12 cellular contexts compared by ENCODE assay signal in the genomic region with DNA sequence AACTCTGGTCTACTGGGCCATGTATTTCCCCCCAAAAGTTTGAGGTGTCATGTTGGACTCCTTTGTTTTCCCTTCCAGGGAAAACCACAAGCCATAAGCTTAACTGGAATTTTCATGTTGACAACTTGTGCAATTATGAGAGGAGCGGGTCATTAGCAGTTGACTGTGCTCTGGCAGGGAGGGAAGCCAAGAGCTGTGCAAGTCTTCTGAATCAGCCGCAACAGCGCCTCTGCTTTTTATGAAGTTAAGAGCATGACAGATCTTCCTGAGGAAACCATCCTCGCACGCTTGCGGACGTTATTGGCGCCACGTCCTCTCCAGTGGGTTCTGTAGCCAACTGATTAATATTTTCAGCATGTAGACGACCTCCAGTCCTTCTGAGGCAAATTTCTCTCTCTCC.
DNase-seq lines count a peak whose midpoint lies in the region; ATAC-seq and TF ChIP-seq lines count a peak whose summit lies in the region.
"Had no signal": no experiment of that assay in that cellular context is flagged by ENCODE, and none has a peak within 500 bp of the region (broad histone marks: within the 10 kb centered on the region; RNA-seq: fewer than 3 reads in every experiment).

No MANE protein-coding gene starts in this region.

- no peaks in the 10 kb centered on the region for H3K9me3 Mint-ChIP-seq in activated CD4-positive, alpha-beta T cell treated with anti-CD3 and anti-CD28 coated beads, Interleukin-2, amount 10 ng/mL, durations not matched to agents 24 days and 14 days
- no peaks in the 10 kb centered on the region for H3K9me3 Mint-ChIP-seq in central memory CD8-positive, alpha-beta T cell
- no peaks in the 10 kb centered on the region for H3K9me3 Mint-ChIP-seq in stimulated activated effector memory CD8-positive, alpha-beta T cell treated with anti-CD3 and anti-CD28 coated beads, Interleukin-12 subunit alpha, Interleukin-12 subunit beta, amount 100 ng/mL, for 72 hours

- H3K4me3 ChIP-seq in NB4 (ENCODE audit: low read depth, low read length) = no peak overlapping the region
- H3K4me3 ChIP-seq: suprapubic skin had no signal

- ATAC-seq in central memory CD8-positive, alpha-beta T cell (replicated peaks; ENCODE audit: extremely low read depth, poor library complexity, severe bottlenecking) = no peak
- ATAC-seq in stimulated activated effector memory CD8-positive, alpha-beta T cell treated with anti-CD3 and anti-CD28 coated beads, Interleukin-12 subunit alpha, Interleukin-12 subunit beta, amount 100 ng/mL, for 72 hours = peak; percentile 77
- ATAC-seq in GM21526 (IDR thresholded peaks at IDR 0.05; ENCODE audit: low FRiP score, unreplicated experiment) (no peak), HG02678 (IDR thresholded peaks at IDR 0.05; ENCODE audit: unreplicated experiment) (no peak), GM21786 (IDR thresholded peaks at IDR 0.05; ENCODE audit: unreplicated experiment) (no peak)

- no peak for TF ChIP-seq POLR2A in NB4 (IDR thresholded peaks at IDR 0.05; ENCODE audit: extremely low read depth, insufficient read length)

- peak; percentile 5 for TF ChIP-seq CTCF in NB4 (IDR thresholded peaks at IDR 0.05; ENCODE audit: low read depth, low read length)

- no peaks in the 10 kb centered on the region for H3K36me3 Mint-ChIP-seq in activated CD4-positive, alpha-beta T cell treated with anti-CD3 and anti-CD28 coated beads, Interleukin-2, amount 10 ng/mL, durations not matched to agents 24 days and 14 days (ENCODE audit: low read depth)
- no peaks in the 10 kb centered on the region for H3K36me3 Mint-ChIP-seq in central memory CD8-positive, alpha-beta T cell (ENCODE audit: insufficient read depth)
- H3K36me3 Mint-ChIP-seq in stimulated activated effector memory CD8-positive, alpha-beta T cell treated with anti-CD3 and anti-CD28 coated beads, Interleukin-12 subunit alpha, Interleukin-12 subunit beta, amount 100 ng/mL, for 72 hours = no peaks in the 10 kb centered on the region

- peaks cover 47% of the 10 kb centered on the region for H3K27me3 Mint-ChIP-seq in activated CD4-positive, alpha-beta T cell treated with anti-CD3 and anti-CD28 coated beads, Interleukin-2, amount 10 ng/mL, durations not matched to agents 24 days and 14 days
- peaks cover 83% of the 10 kb centered on the region for H3K27me3 Mint-ChIP-seq in central memory CD8-positive, alpha-beta T cell

- H3K4me1 Mint-ChIP-seq in activated CD4-positive, alpha-beta T cell treated with anti-CD3 and anti-CD28 coated beads, Interleukin-2, amount 10 ng/mL, durations not matched to agents 24 days and 14 days = peaks cover 9% of the 10 kb centered on the region
- H3K4me1 Mint-ChIP-seq in central memory CD8-positive, alpha-beta T cell = peaks cover 7% of the 10 kb centered on the region
- peaks cover 11% of the 10 kb centered on the region for H3K4me1 Mint-ChIP-seq in stimulated activated effector memory CD8-positive, alpha-beta T cell treated with anti-CD3 and anti-CD28 coated beads, Interleukin-12 subunit alpha, Interleukin-12 subunit beta, amount 100 ng/mL, for 72 hours

- peak overlapping the region; percentile 15 for H3K4me3 Mint-ChIP-seq in activated CD4-positive, alpha-beta T cell treated with anti-CD3 and anti-CD28 coated beads, Interleukin-2, amount 10 ng/mL, durations not matched to agents 24 days and 14 days
- peak overlapping the region; percentile 3 for H3K4me3 Mint-ChIP-seq in central memory CD8-positive, alpha-beta T cell
- H3K4me3 Mint-ChIP-seq in stimulated activated effector memory CD8-positive, alpha-beta T cell treated with anti-CD3 and anti-CD28 coated beads, Interleukin-12 subunit alpha, Interleukin-12 subunit beta, amount 100 ng/mL, for 72 hours = peak overlapping the region; percentile 64

- no peak overlapping the region for H3K27ac Mint-ChIP-seq in activated CD4-positive, alpha-beta T cell treated with anti-CD3 and anti-CD28 coated beads, Interleukin-2, amount 10 ng/mL, durations not matched to agents 24 days and 14 days
- no peak overlapping the region for H3K27ac Mint-ChIP-seq in central memory CD8-positive, alpha-beta T cell (ENCODE audit: low read depth)
- no peak overlapping the region for H3K27ac Mint-ChIP-seq in stimulated activated effector memory CD8-positive, alpha-beta T cell treated with anti-CD3 and anti-CD28 coated beads, Interleukin-12 subunit alpha, Interleukin-12 subunit beta, amount 100 ng/mL, for 72 hours

- DNase-seq in activated CD4-positive, alpha-beta T cell treated with anti-CD3 and anti-CD28 coated beads, Interleukin-2, amount 10 ng/mL, durations not matched to agents 24 days and 14 days = no peak
- no peak for DNase-seq in activated CD4-positive, alpha-beta T cell treated with anti-CD3 and anti-CD28 coated beads, Interleukin-2, amount 50 U/mL, for 4 hours
- peak; percentile 47 for DNase-seq in NB4 (ENCODE audit: low read depth)
- DNase-seq in central memory CD8-positive, alpha-beta T cell (ENCODE audit: low spot score in 2 of 2) = no peak
- DNase-seq in stimulated activated effector memory CD8-positive, alpha-beta T cell treated with anti-CD3 and anti-CD28 coated beads, Interleukin-12 subunit alpha, Interleukin-12 subunit beta, amount 100 ng/mL, for 72 hours (ENCODE audit: low spot score in 2 of 2) = no peak
- DNase-seq: Caco-2; effector CD8-positive, alpha-beta T cell; NCI-H510A treated with DMSO at 0.1 percent for 48 hours had no signal

- intact Hi-C loops in activated CD4-positive, alpha-beta T cell treated with anti-CD3 and anti-CD28 coated beads, Interleukin-2, amount 10 ng/mL, durations not matched to agents 24 days and 14 days (cut with micrococcal nuclease) = no loop called here

Comparison
In these comparisons a context has a peak if more than half of its experiments do, and no peak if none do; other contexts are left out.
1. H3K4me3 Mint-ChIP-seq: peak in every context shown above with its lines; median percentile 64 in stimulated activated effector memory CD8-positive, alpha-beta T cell treated with anti-CD3 and anti-CD28 coated beads, Interleukin-12 subunit alpha, Interleukin-12 subunit beta, amount 100 ng/mL, for 72 hours; 15 in activated CD4-positive, alpha-beta T cell treated with anti-CD3 and anti-CD28 coated beads, Interleukin-2, amount 10 ng/mL, durations not matched to agents 24 days and 14 days; 3 in central memory CD8-positive, alpha-beta T cell.